ENCODE assay signal across 1 cellular context in the genomic region with DNA sequence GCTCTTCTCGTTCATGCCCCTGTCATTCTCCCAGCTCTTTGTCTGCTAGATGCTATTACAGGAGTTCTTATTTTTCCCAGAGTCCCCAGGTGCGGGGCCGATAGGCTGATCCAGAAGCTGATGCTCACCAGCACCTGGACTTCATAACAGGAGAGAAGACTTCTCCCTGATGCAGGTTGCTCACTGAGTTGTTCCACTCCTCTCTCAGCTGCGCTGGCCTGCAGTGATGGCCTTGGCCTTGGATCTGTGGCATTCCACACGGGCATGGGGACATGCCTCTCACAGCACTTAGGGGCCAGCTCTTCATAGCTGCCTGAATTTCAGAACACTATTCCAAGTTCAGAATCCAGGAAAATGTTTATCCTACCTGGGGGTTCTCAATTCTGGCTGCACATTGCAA.
TF ChIP-seq lines count a peak whose summit lies in the region.

No MANE protein-coding gene starts in this region.

TF ChIP-seq in GM12878, 131 proteins besides CTCF, POLR2A, EP300 and RAD21:
- TF ChIP-seq SREBF2 (IDR thresholded peaks at IDR 0.05; ENCODE audit: low read length) = no peak
- no peak for TF ChIP-seq RBBP5 (conservative IDR thresholded peaks at IDR 0.05)
- TF ChIP-seq STAT1 (conservative IDR thresholded peaks at IDR 0.05) = no peak
